ENCODE assay signal across 1 cellular context in genomic region chr10:101041252-101041761, GRCh38.
TF ChIP-seq lines count a peak whose summit lies in the region.

No MANE protein-coding gene starts in this region.

TF ChIP-seq in HEK293, 187 proteins besides CTCF, POLR2A, EP300 and RAD21 (continued from another document):
- TF ChIP-seq PRDM2 (tag by site-specific recombination; IDR thresholded peaks at IDR 0.05; ENCODE audit: borderline replicate concordance) (no peak), ZBTB8A (tag by site-specific recombination; IDR thresholded peaks at IDR 0.05) (peak; percentile 57), ZBTB20 (tag by site-specific recombination; IDR thresholded peaks at IDR 0.05) (no peak), ZNF324 (tag by site-specific recombination; IDR thresholded peaks at IDR 0.05) (0 out of 2 replicates have a peak, but pooled peaks have one; percentile 28), ZNF335 (tag by site-specific recombination; conservative IDR thresholded peaks at IDR 0.05) (peak; percentile 44), ZNF366 (tag by site-specific recombination; conservative IDR thresholded peaks at IDR 0.05) (peak; percentile 95), ZNF629 (tag by site-specific recombination; IDR thresholded peaks at IDR 0.05) (peak; percentile 38; the same call in 1 of the 2 replicates), ZEB2 (tag by site-specific recombination; IDR thresholded peaks at IDR 0.05) (peak; percentile 53; the same call in 1 of the 2 replicates), ZNF704 (tag by site-specific recombination; IDR thresholded peaks at IDR 0.05) (no peak), ZNF600 (tag by site-specific recombination; IDR thresholded peaks at IDR 0.05) (peak; percentile 26; the same call in 1 of the 2 replicates), ZBTB7A (tag by site-specific recombination; IDR thresholded peaks at IDR 0.05; ENCODE audit: low read depth) (no peak), KLF8 (tag by site-specific recombination; IDR thresholded peaks at IDR 0.05) (0 out of 2 replicates have a peak, but pooled peaks have one; percentile 42), ZNF548 (tag by site-specific recombination; IDR thresholded peaks at IDR 0.05) (no peak), ZFHX2 (tag by site-specific recombination; conservative IDR thresholded peaks at IDR 0.05) (no peak), REST (tag by site-specific recombination; IDR thresholded peaks at IDR 0.05) (0 out of 2 replicates have a peak, but pooled peaks have one; percentile 9)
- TF ChIP-seq, protein P1, sequence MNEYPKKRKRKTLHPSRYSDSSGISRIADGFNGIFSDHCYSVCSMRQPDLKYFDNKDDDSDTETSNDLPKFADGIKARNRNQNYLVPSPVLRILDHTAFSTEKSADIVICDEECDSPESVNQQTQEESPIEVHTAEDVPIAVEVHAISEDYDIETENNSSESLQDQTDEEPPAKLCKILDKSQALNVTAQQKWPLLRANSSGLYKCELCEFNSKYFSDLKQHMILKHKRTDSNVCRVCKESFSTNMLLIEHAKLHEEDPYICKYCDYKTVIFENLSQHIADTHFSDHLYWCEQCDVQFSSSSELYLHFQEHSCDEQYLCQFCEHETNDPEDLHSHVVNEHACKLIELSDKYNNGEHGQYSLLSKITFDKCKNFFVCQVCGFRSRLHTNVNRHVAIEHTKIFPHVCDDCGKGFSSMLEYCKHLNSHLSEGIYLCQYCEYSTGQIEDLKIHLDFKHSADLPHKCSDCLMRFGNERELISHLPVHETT (tag by site-specific recombination; IDR thresholded peaks at IDR 0.05) = no peak
- TF ChIP-seq, protein P2, sequence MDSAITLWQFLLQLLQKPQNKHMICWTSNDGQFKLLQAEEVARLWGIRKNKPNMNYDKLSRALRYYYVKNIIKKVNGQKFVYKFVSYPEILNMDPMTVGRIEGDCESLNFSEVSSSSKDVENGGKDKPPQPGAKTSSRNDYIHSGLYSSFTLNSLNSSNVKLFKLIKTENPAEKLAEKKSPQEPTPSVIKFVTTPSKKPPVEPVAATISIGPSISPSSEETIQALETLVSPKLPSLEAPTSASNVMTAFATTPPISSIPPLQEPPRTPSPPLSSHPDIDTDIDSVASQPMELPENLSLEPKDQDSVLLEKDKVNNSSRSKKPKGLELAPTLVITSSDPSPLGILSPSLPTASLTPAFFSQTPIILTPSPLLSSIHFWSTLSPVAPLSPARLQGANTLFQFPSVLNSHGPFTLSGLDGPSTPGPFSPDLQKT (IDR thresholded peaks at IDR 0.05; ENCODE audit: borderline replicate concordance, low read depth, low read length) = no peak
- TF ChIP-seq, protein P3, sequence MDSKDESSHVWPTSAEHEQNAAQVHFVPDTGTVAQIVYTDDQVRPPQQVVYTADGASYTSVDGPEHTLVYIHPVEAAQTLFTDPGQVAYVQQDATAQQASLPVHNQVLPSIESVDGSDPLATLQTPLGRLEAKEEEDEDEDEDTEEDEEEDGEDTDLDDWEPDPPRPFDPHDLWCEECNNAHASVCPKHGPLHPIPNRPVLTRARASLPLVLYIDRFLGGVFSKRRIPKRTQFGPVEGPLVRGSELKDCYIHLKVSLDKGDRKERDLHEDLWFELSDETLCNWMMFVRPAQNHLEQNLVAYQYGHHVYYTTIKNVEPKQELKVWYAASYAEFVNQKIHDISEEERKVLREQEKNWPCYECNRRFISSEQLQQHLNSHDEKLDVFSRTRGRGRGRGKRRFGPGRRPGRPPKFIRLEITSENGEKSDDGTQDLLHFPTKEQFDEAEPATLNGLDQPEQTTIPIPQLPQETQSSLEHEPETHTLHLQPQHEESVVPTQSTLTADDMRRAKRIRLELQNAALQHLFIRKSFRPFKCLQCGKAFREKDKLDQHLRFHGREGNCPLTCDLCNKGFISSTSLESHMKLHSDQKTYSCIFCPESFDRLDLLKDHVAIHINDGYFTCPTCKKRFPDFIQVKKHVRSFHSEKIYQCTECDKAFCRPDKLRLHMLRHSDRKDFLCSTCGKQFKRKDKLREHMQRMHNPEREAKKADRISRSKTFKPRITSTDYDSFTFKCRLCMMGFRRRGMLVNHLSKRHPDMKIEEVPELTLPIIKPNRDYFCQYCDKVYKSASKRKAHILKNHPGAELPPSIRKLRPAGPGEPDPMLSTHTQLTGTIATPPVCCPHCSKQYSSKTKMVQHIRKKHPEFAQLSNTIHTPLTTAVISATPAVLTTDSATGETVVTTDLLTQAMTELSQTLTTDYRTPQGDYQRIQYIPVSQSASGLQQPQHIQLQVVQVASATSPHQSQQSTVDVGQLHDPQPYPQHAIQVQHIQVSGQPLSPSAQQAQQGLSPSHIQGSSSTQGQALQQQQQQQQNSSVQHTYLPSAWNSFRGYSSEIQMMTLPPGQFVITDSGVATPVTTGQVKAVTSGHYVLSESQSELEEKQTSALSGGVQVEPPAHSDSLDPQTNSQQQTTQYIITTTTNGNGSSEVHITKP (tag by site-specific recombination; IDR thresholded peaks at IDR 0.05) = peak; percentile 87
TF ChIP-seq in HEK293: peak in this region for 22.
